ENCODE assay signal across 14 cellular contexts in the genomic region with DNA sequence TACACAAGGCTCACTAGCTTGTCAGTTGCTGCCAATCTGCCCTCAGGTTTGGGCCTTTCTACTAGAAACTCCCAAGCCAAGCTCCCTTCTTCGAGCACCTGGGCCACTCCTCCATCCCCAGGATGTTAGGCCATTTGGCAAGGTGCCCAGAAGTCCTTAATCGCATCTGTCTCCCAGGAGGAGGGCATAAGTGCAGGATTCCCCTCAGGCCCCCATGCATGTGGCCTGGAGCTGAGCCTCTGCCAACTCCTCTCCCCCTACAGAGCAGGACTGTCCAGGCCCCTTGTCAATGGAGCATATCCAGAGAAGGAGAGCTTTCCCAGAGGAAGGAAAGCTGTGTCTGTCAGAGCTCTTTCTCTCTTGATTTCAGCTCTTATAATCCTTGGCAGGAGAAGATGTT.
DNase-seq lines count a peak whose midpoint lies in the region; ATAC-seq and TF ChIP-seq lines count a peak whose summit lies in the region.
"Had no signal": no experiment of that assay in that cellular context is flagged by ENCODE, and none has a peak within 500 bp of the region (broad histone marks: within the 10 kb centered on the region; RNA-seq: fewer than 3 reads in every experiment).

No MANE protein-coding gene starts in this region.

- no peaks in the 10 kb centered on the region for H3K4me1 Mint-ChIP-seq in stimulated activated naive B cell treated with anti-CD40 and anti-IgM and Interleukin-4, amounts not matched to agents 10 μg/mL and 1 μg/mL and 100 μg/mL, for 72 hours
- H3K4me1 Mint-ChIP-seq: memory B cell had no signal

- H3K9me3 Mint-ChIP-seq in stimulated activated naive B cell treated with anti-CD40 and anti-IgM and Interleukin-4, amounts not matched to agents 10 μg/mL and 1 μg/mL and 100 μg/mL, for 72 hours = no peaks in the 10 kb centered on the region
- H3K9me3 Mint-ChIP-seq: activated CD8-positive, alpha-beta T cell treated with anti-CD3 and anti-CD28 coated beads for 36 hours; GM23338; memory B cell had no signal

- TF ChIP-seq CTCF in heart left ventricle (IDR thresholded peaks at IDR 0.05) (no peak), body of pancreas (IDR thresholded peaks at IDR 0.05) (no peak), tibial artery (IDR thresholded peaks at IDR 0.05) (no peak)

- ATAC-seq in heart left ventricle = peak in 2 of 4 donors; percentile 19 to 36
- ATAC-seq in Right ventricle myocardium superior (ENCODE audit: poor library complexity) = no peak
- ATAC-seq in body of pancreas = no peak
- ATAC-seq in left lobe of liver = no peak
- ATAC-seq in stimulated activated naive B cell treated with anti-CD40 and anti-IgM and Interleukin-4, amounts not matched to agents 10 μg/mL and 1 μg/mL and 100 μg/mL, for 72 hours (replicated peaks) = no peak
- ATAC-seq: activated CD8-positive, alpha-beta T cell treated with anti-CD3 and anti-CD28 coated beads for 36 hours; GM23338 had no signal

- peaks cover 0 to 25% (median 7%) of the 10 kb centered on the region in 12 donors for H3K4me1 ChIP-seq in heart left ventricle
- peaks cover 22% of the 10 kb centered on the region for H3K4me1 ChIP-seq in body of pancreas
- H3K4me1 ChIP-seq in tibial artery = peaks cover 0 to 40% (median 16%) of the 10 kb centered on the region in 4 donors

- TF ChIP-seq POLR2A in heart left ventricle (IDR thresholded peaks at IDR 0.05) (no peak), body of pancreas (IDR thresholded peaks at IDR 0.05) (no peak)

- peaks cover 1 to 6% of the 10 kb centered on the region in 2 donors for H3K27me3 Mint-ChIP-seq in stimulated activated naive B cell treated with anti-CD40 and anti-IgM and Interleukin-4, amounts not matched to agents 10 μg/mL and 1 μg/mL and 100 μg/mL, for 72 hours
- H3K27me3 Mint-ChIP-seq: activated naive CD8-positive, alpha-beta T cell had no signal

- no peaks in the 10 kb centered on the region for H3K27me3 ChIP-seq in heart left ventricle
- no peaks in the 10 kb centered on the region for H3K27me3 ChIP-seq in body of pancreas
- no peaks in the 10 kb centered on the region for H3K27me3 ChIP-seq in tibial artery

- H3K36me3 Mint-ChIP-seq in stimulated activated naive B cell treated with anti-CD40 and anti-IgM and Interleukin-4, amounts not matched to agents 10 μg/mL and 1 μg/mL and 100 μg/mL, for 72 hours = no peaks in the 10 kb centered on the region
- H3K36me3 Mint-ChIP-seq: activated naive CD8-positive, alpha-beta T cell; memory B cell had no signal

- H3K4me3 ChIP-seq in heart left ventricle (no peak overlapping the region), body of pancreas (no peak overlapping the region), tibial artery (no peak overlapping the region)
- H3K4me3 ChIP-seq: GM23338 had no signal

- H3K27ac Mint-ChIP-seq in stimulated activated naive B cell treated with anti-CD40 and anti-IgM and Interleukin-4, amounts not matched to agents 10 μg/mL and 1 μg/mL and 100 μg/mL, for 72 hours = no peak overlapping the region
- H3K27ac Mint-ChIP-seq: activated CD8-positive, alpha-beta T cell treated with anti-CD3 and anti-CD28 coated beads for 36 hours; activated naive CD8-positive, alpha-beta T cell; GM23338; memory B cell had no signal

- H3K27ac ChIP-seq in heart left ventricle (peak overlapping the region in 2 of 12 donors; percentile 8 to 25), body of pancreas (peak overlapping the region in 1 of 4 donors; percentile 7), tibial artery (no peak overlapping the region)

- H3K36me3 ChIP-seq in heart left ventricle (no peaks in the 10 kb centered on the region), body of pancreas (replicated peaks in 1 of 2; ENCODE audit: insufficient read depth in 1 of 2, low read depth in 2 of 2) (no peaks in the 10 kb centered on the region), tibial artery (peaks cover 0 to 7% (median 0%) of the 10 kb centered on the region in 3 donors)

- H3K4me3 Mint-ChIP-seq in stimulated activated naive B cell treated with anti-CD40 and anti-IgM and Interleukin-4, amounts not matched to agents 10 μg/mL and 1 μg/mL and 100 μg/mL, for 72 hours = no peak overlapping the region
- H3K4me3 Mint-ChIP-seq: activated CD8-positive, alpha-beta T cell treated with anti-CD3 and anti-CD28 coated beads for 36 hours; activated naive CD8-positive, alpha-beta T cell; GM23338; memory B cell had no signal

- intact Hi-C loops in heart left ventricle (cut with DNase I) = no loop called here
- intact Hi-C loops in Right ventricle myocardium superior (cut with DNase I) = no loop called here
- intact Hi-C loops in body of pancreas (cut with DNase I) = no loop called here
- intact Hi-C loops in tibial artery (cut with DNase I; ENCODE audit: low total_unique reads) = no loop called here

- DNase-seq in heart left ventricle (peak in 3 of 5 donors; percentile 12 to 39 (median 26)), Right ventricle myocardium superior (no peak), NCI-H2227 (lab: John Stamatoyannopoulos, UW; ENCODE audit: unreplicated experiment) (peak; percentile 89), body of pancreas (peak; percentile 9 to 30 (median 10)), left lobe of liver (ENCODE audit: low spot score) (no peak), tibial artery (no peak), epidermal melanocyte (ENCODE audit: insufficient read length, low spot score) (no peak)
- DNase-seq in stimulated activated naive B cell treated with anti-CD40 and anti-IgM and Interleukin-4, amounts not matched to agents 10 μg/mL and 1 μg/mL and 100 μg/mL, for 72 hours = no peak
- DNase-seq: ACHN; activated CD8-positive, alpha-beta T cell treated with anti-CD3 and anti-CD28 coated beads for 36 hours; trophoblast cell had no signal

- WGBS in heart left ventricle, 4 donors = 10 to 31% (median 13%) methylated on average over 2 of the region's 2 CpGs
- WGBS in body of pancreas, 2 donors = 39 to 49% methylated on average over 2 of the region's 2 CpGs

- no peaks in the 10 kb centered on the region for H3K9me3 ChIP-seq in heart left ventricle
- H3K9me3 ChIP-seq in body of pancreas = no peaks in the 10 kb centered on the region
- H3K9me3 ChIP-seq in tibial artery = no peaks in the 10 kb centered on the region

Comparison
In these comparisons a context has a peak if more than half of its experiments do, and no peak if none do; other contexts are left out.
1. DNase-seq: peak in heart left ventricle (3 of 5), NCI-H2227 (single experiment) and body of pancreas (4 of 4); none in Right ventricle myocardium superior (single experiment), left lobe of liver (single experiment), tibial artery (0 of 2), epidermal melanocyte (single experiment) and stimulated activated naive B cell treated with anti-CD40 and anti-IgM and Interleukin-4, amounts not matched to agents 10 μg/mL and 1 μg/mL and 100 μg/mL, for 72 hours (single experiment).